ENCODE assay signal across 11 cellular contexts in genomic region chr11:119726150-119726553, GRCh38. TPM values are rescaled to one million over a fixed set of nuclear protein-coding genes. Genes with fewer than 3 reads are reported as not detected.
DNase-seq lines count a peak whose midpoint lies in the region; ATAC-seq and TF ChIP-seq lines count a peak whose summit lies in the region.
"Had no signal": no experiment of that assay in that cellular context is flagged by ENCODE, and none has a peak within 500 bp of the region (broad histone marks: within the 10 kb centered on the region; RNA-seq: fewer than 3 reads in every experiment).

No MANE protein-coding gene starts in this region.

- ATAC-seq in CD4-positive, CD25-positive, alpha-beta regulatory T cell (ENCODE audit: low read depth in 2 of 2): no peak
- ATAC-seq in GM21529 (IDR thresholded peaks at IDR 0.05; ENCODE audit: unreplicated experiment): no peak

- peaks cover 0 to 25% (median 10%) of the 10 kb centered on the region in 4 donors for H3K4me1 Mint-ChIP-seq in CD4-positive, CD25-positive, alpha-beta regulatory T cell

- H3K4me1 ChIP-seq in CD4-positive, CD25-positive, alpha-beta regulatory T cell (ENCODE audit: control insufficient read depth, insufficient read depth, low read length, poor library complexity, severe bottlenecking): peaks cover 22% of the 10 kb centered on the region
- H3K4me1 ChIP-seq in MM.1S (ENCODE audit: low read length): peaks cover 43% of the 10 kb centered on the region
- H3K4me1 ChIP-seq in mesenchymal stem cell (ENCODE audit: control insufficient read depth, insufficient read depth, low read depth, low read length): peaks cover 30% of the 10 kb centered on the region

- no peak overlapping the region for H3K27ac ChIP-seq in CD4-positive, CD25-positive, alpha-beta regulatory T cell (ENCODE audit: insufficient read depth, low read length, poor library complexity, severe bottlenecking)
- H3K27ac ChIP-seq in MM.1S (ENCODE audit: low read length) (peak overlapping the region; percentile 8; the same call in 1 of the 2 replicates), cingulate gyrus (ENCODE audit: low read depth, low read length) (peak overlapping the region; percentile 19), mesenchymal stem cell (ENCODE audit: low read length, poor library complexity, severe bottlenecking) (no peak overlapping the region)
- H3K27ac ChIP-seq: spleen had no signal

- peaks cover 40% of the 10 kb centered on the region for H3K27me3 Mint-ChIP-seq in CD4-positive, CD25-positive, alpha-beta regulatory T cell

- H3K36me3 Mint-ChIP-seq in CD4-positive, CD25-positive, alpha-beta regulatory T cell: no peaks in the 10 kb centered on the region

- H3K4me3 ChIP-seq in CD4-positive, CD25-positive, alpha-beta regulatory T cell (ENCODE audit: low read depth, low read length): no peak overlapping the region
- H3K4me3 ChIP-seq in MM.1S (ENCODE audit: low read length): peak overlapping the region; percentile 86
- H3K4me3 ChIP-seq in mesenchymal stem cell (ENCODE audit: insufficient read depth in 1 of 2, low read depth in 1 of 2, low read length in 2 of 2): no peak overlapping the region

- H3K27me3 ChIP-seq in CD4-positive, CD25-positive, alpha-beta regulatory T cell (ENCODE audit: control insufficient read depth, insufficient read depth, low read length): peaks cover 19% of the 10 kb centered on the region
- H3K27me3 ChIP-seq in MM.1S (replicated peaks; ENCODE audit: insufficient read depth, low read length): peaks cover 5% of the 10 kb centered on the region
- no peaks in the 10 kb centered on the region for H3K27me3 ChIP-seq in mesenchymal stem cell (ENCODE audit: control insufficient read depth in 1 of 2, insufficient read depth in 1 of 2, low read length in 2 of 2)

- no peak overlapping the region for H2BK5ac ChIP-seq in mesenchymal stem cell (ENCODE audit: low read depth, low read length, poor library complexity, severe bottlenecking)

- peaks cover 66% of the 10 kb centered on the region for H3K79me2 ChIP-seq in MM.1S (ENCODE audit: low read length)

- no peak overlapping the region for H2BK120ac ChIP-seq in mesenchymal stem cell (ENCODE audit: low read depth, low read length)

- H3K18ac ChIP-seq in mesenchymal stem cell (ENCODE audit: low read depth in 1 of 2, low read length in 2 of 2): no peak overlapping the region

- H2BK12ac ChIP-seq in mesenchymal stem cell (ENCODE audit: low read length in 2 of 2): no peak overlapping the region

- 78% methylated on average over 6 of the region's 6 CpGs for WGBS in mesenchymal stem cell

- peaks cover 0 to 2% (median 0%) of the 10 kb centered on the region in 7 donors for H3K9me3 Mint-ChIP-seq in CD4-positive, CD25-positive, alpha-beta regulatory T cell

- no peak overlapping the region for H3K23ac ChIP-seq in mesenchymal stem cell (ENCODE audit: low read length in 2 of 2)

- 0 out of 2 replicates have a peak, but pooled peaks cover 4% of the 10 kb centered on the region for H4K20me1 ChIP-seq in MM.1S (ENCODE audit: insufficient read depth, low read length)

- H3K9me3 ChIP-seq in CD4-positive, CD25-positive, alpha-beta regulatory T cell (ENCODE audit: control insufficient read depth in 2 of 2, low read length in 2 of 2): no peaks in the 10 kb centered on the region
- H3K9me3 ChIP-seq in MM.1S (replicated peaks; ENCODE audit: insufficient read depth, low read length): no peaks in the 10 kb centered on the region
- no peaks in the 10 kb centered on the region for H3K9me3 ChIP-seq in mesenchymal stem cell (ENCODE audit: control insufficient read depth, low read length)
- H3K9me3 ChIP-seq: spleen had no signal

- no peak overlapping the region for H3K4ac ChIP-seq in mesenchymal stem cell (ENCODE audit: low read depth in 1 of 2, low read length in 2 of 2)

- H4K91ac ChIP-seq in mesenchymal stem cell (ENCODE audit: low read length): no peak overlapping the region

- no peak overlapping the region for H2AK5ac ChIP-seq in mesenchymal stem cell (ENCODE audit: low read length, severe bottlenecking)

- no peak overlapping the region for H2BK15ac ChIP-seq in mesenchymal stem cell (ENCODE audit: low read depth, poor library complexity, severe bottlenecking)

- DNase-seq in CD4-positive, CD25-positive, alpha-beta regulatory T cell: no peak
- DNase-seq in MM.1S: no peak
- no peak for DNase-seq in mesenchymal stem cell
- no peak for DNase-seq in SKM-1 (lab: John Stamatoyannopoulos, UW; ENCODE audit: unreplicated experiment)
- no peak for DNase-seq in NCI-H226
- DNase-seq in epidermal melanocyte (ENCODE audit: insufficient read length, low spot score): no peak
- DNase-seq: GOT3, NCI-H187 treated with DMSO at 0.1 percent for 48 hours, spleen had no signal

- H3K9me2 ChIP-seq in MM.1S (replicated peaks; ENCODE audit: insufficient read depth, low read length): no peaks in the 10 kb centered on the region

- peaks cover 51% of the 10 kb centered on the region for H3K79me1 ChIP-seq in mesenchymal stem cell (replicated peaks; ENCODE audit: low read length, poor library complexity, severe bottlenecking)

- peak overlapping the region; percentile 43 to 73 (median 54) for H3K4me3 Mint-ChIP-seq in CD4-positive, CD25-positive, alpha-beta regulatory T cell

- peak overlapping the region; percentile 76; the same call in 1 of the 2 replicates for H3K9ac ChIP-seq in MM.1S (ENCODE audit: low read length)
- peak overlapping the region; percentile 81 for H3K9ac ChIP-seq in mesenchymal stem cell (ENCODE audit: low read length)

- TF ChIP-seq CTCF in MM.1S (IDR thresholded peaks at IDR 0.05; ENCODE audit: low read length): no peak

- H3K4me2 ChIP-seq in MM.1S (ENCODE audit: low read depth, low read length): peak overlapping the region; percentile 97
- H3K4me2 ChIP-seq in mesenchymal stem cell (ENCODE audit: low read length, poor library complexity, severe bottlenecking): no peak overlapping the region

- no peak overlapping the region for H4K8ac ChIP-seq in mesenchymal stem cell (ENCODE audit: low read length)

- H3K36me3 ChIP-seq in CD4-positive, CD25-positive, alpha-beta regulatory T cell (ENCODE audit: control insufficient read depth, insufficient read depth, low read length): no peaks in the 10 kb centered on the region
- no peaks in the 10 kb centered on the region for H3K36me3 ChIP-seq in MM.1S (replicated peaks; ENCODE audit: insufficient read depth, low read length)
- peaks cover 0 to 6% of the 10 kb centered on the region in 2 experiments for H3K36me3 ChIP-seq in mesenchymal stem cell (ENCODE audit: control insufficient read depth in 1 of 2, insufficient read depth in 2 of 2, low read depth in 1 of 2, low read length in 2 of 2)
- H3K36me3 ChIP-seq: spleen had no signal

- no peak overlapping the region for H3K27ac Mint-ChIP-seq in CD4-positive, CD25-positive, alpha-beta regulatory T cell

- H3F3A ChIP-seq in MM.1S (ENCODE audit: insufficient read depth, low read length): peaks cover 26% of the 10 kb centered on the region; the same call in 1 of the 2 replicates

- H2AFZ ChIP-seq in MM.1S (ENCODE audit: low read length) (no peak overlapping the region), mesenchymal stem cell (ENCODE audit: low read depth, low read length) (no peak overlapping the region)

- H3K14ac ChIP-seq in mesenchymal stem cell (ENCODE audit: low read length in 2 of 2): no peak overlapping the region

RNA-seq across cellular contexts. Expression of gene NECTIN1, which starts 2.8 kb away (rescaled TPM):
- 2.3 TPM for total RNA-seq in CD4-positive, CD25-positive, alpha-beta regulatory T cell
- under 1 TPM in 1 of 4 donors, not detected in 3; 0.18 TPM for polyA plus RNA-seq in CD4-positive, CD25-positive, alpha-beta regulatory T cell
- 9.7 TPM for polyA plus RNA-seq in mesenchymal stem cell (2013, experiment 1 of 2)
- 10.0 TPM for polyA plus RNA-seq in mesenchymal stem cell (2013, experiment 2 of 2)

Comparison
In these comparisons a context has a peak if more than half of its experiments do, and no peak if none do; other contexts are left out.
1. H3K27ac ChIP-seq: peak in MM.1S (single experiment) and cingulate gyrus (single experiment); none in CD4-positive, CD25-positive, alpha-beta regulatory T cell (single experiment) and mesenchymal stem cell (single experiment).